10 cellular contexts compared by ENCODE assay signal in genomic region chr21:14736162-14736561, GRCh38.
A peak's percentile ranks its signal among the peaks of the same experiment; 100 is the strongest.
DNase-seq lines count a peak whose midpoint lies in the region; ATAC-seq, FAIRE-seq and TF ChIP-seq lines count a peak whose summit lies in the region.
"Had no signal": no experiment of that assay in that cellular context is flagged by ENCODE, and none has a peak within 500 bp of the region (broad histone marks: within the 10 kb centered on the region; RNA-seq: fewer than 3 reads in every experiment).

No MANE protein-coding gene starts in this region.

- no peaks in the 10 kb centered on the region for H3K27me3 Mint-ChIP-seq in activated CD4-positive, alpha-beta memory T cell treated with anti-CD3 and anti-CD28 coated beads, Interleukin-2, amount 10 ng/mL, durations not matched to agents 7 days and 5 days

- ATAC-seq in GM19328 (IDR thresholded peaks at IDR 0.05; ENCODE audit: unreplicated experiment): peak; percentile 73
- peak; percentile 74 for ATAC-seq in HG02885 (IDR thresholded peaks at IDR 0.05; ENCODE audit: poor library complexity, unreplicated experiment)

- DNase-seq in GM12892 (ENCODE audit: insufficient read length) (no peak), occipital lobe (lab: John Stamatoyannopoulos, UW) (no peak), NCI-H2081 treated with DMSO at 0.1 percent for 48 hours (lab: John Stamatoyannopoulos, UW) (no peak), iPS-NIHi11 (ENCODE audit: low spot score) (no peak)
- DNase-seq in activated CD4-positive, alpha-beta memory T cell treated with anti-CD3 and anti-CD28 coated beads, Interleukin-2, amount 10 ng/mL, durations not matched to agents 7 days and 5 days: no peak
- no peak for DNase-seq in stimulated activated CD4-positive, alpha-beta T cell treated with anti-CD3 and anti-CD28 coated beads, Interleukin-4, amount 100 ng/mL, for 4 hours
- DNase-seq: GM23248, NCI-H524 had no signal

- POLR2A ChIA-PET in activated CD4-positive, alpha-beta memory T cell treated with anti-CD3 and anti-CD28 coated beads, Interleukin-2, amount 10 ng/mL, durations not matched to agents 7 days and 5 days (lab: Charles Lee): interaction anchor here (0.6 to 2.4 kb wide), 9 partner anchors 16 to 253 kb away, joined by 3 to 13 read pairs (median 5); no protein-coding TSS in a partner anchor

- no peak for TF ChIP-seq POLR2A in GM12892 (IDR thresholded peaks at IDR 0.05; ENCODE audit: low read depth, low read length)

- H3K4me3 Mint-ChIP-seq in activated CD4-positive, alpha-beta memory T cell treated with anti-CD3 and anti-CD28 coated beads, Interleukin-2, amount 10 ng/mL, durations not matched to agents 7 days and 5 days: no peak overlapping the region

- peaks cover 36% of the 10 kb centered on the region for H3K4me1 Mint-ChIP-seq in activated CD4-positive, alpha-beta memory T cell treated with anti-CD3 and anti-CD28 coated beads, Interleukin-2, amount 10 ng/mL, durations not matched to agents 7 days and 5 days

- H3K27ac Mint-ChIP-seq in activated CD4-positive, alpha-beta memory T cell treated with anti-CD3 and anti-CD28 coated beads, Interleukin-2, amount 10 ng/mL, durations not matched to agents 7 days and 5 days: peak overlapping the region; percentile 63

- peaks cover 7% of the 10 kb centered on the region for H3K9me3 Mint-ChIP-seq in activated CD4-positive, alpha-beta memory T cell treated with anti-CD3 and anti-CD28 coated beads, Interleukin-2, amount 10 ng/mL, durations not matched to agents 7 days and 5 days

- H3K36me3 Mint-ChIP-seq in activated CD4-positive, alpha-beta memory T cell treated with anti-CD3 and anti-CD28 coated beads, Interleukin-2, amount 10 ng/mL, durations not matched to agents 7 days and 5 days (ENCODE audit: low read depth): peaks cover 19% of the 10 kb centered on the region

- CTCF ChIA-PET in activated CD4-positive, alpha-beta memory T cell treated with anti-CD3 and anti-CD28 coated beads, Interleukin-2, amount 10 ng/mL, durations not matched to agents 7 days and 5 days (lab: Charles Lee): interaction anchor here (0.9 to 3.8 kb wide), 8 partner anchors 12 to 284 kb away, joined by 3 to 23 read pairs (median 4); no protein-coding TSS in a partner anchor

- FAIRE-seq in GM12892 (lab: Jason Lieb, UNC): peak; percentile 81
